1 cellular context compared by ENCODE assay signal in the genomic region with DNA sequence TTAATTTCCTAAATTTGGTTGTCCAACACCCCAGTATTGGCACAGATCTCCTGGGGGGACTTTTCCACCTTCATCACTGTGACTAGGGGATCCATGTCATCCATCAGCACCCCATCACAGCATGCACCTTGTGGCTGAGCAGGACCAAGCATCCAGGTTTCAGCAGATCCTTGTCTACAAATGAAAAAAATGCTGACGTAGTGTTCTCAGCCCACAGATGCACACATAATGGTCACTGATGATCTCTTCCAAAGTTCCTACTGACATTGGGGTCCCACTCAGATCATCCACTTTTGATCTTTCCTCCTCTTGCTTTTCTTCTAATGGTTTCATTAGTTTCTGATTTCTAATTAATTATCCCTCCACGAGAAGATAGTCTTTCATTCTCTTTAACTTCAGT.
A peak's percentile ranks its signal among the peaks of the same experiment; 100 is the strongest.
TF ChIP-seq lines count a peak whose summit lies in the region.

No MANE protein-coding gene starts in this region.

TF ChIP-seq in HepG2, 621 proteins besides CTCF, POLR2A, EP300 and RAD21 (continued from another document):
- TF ChIP-seq, protein P1, sequence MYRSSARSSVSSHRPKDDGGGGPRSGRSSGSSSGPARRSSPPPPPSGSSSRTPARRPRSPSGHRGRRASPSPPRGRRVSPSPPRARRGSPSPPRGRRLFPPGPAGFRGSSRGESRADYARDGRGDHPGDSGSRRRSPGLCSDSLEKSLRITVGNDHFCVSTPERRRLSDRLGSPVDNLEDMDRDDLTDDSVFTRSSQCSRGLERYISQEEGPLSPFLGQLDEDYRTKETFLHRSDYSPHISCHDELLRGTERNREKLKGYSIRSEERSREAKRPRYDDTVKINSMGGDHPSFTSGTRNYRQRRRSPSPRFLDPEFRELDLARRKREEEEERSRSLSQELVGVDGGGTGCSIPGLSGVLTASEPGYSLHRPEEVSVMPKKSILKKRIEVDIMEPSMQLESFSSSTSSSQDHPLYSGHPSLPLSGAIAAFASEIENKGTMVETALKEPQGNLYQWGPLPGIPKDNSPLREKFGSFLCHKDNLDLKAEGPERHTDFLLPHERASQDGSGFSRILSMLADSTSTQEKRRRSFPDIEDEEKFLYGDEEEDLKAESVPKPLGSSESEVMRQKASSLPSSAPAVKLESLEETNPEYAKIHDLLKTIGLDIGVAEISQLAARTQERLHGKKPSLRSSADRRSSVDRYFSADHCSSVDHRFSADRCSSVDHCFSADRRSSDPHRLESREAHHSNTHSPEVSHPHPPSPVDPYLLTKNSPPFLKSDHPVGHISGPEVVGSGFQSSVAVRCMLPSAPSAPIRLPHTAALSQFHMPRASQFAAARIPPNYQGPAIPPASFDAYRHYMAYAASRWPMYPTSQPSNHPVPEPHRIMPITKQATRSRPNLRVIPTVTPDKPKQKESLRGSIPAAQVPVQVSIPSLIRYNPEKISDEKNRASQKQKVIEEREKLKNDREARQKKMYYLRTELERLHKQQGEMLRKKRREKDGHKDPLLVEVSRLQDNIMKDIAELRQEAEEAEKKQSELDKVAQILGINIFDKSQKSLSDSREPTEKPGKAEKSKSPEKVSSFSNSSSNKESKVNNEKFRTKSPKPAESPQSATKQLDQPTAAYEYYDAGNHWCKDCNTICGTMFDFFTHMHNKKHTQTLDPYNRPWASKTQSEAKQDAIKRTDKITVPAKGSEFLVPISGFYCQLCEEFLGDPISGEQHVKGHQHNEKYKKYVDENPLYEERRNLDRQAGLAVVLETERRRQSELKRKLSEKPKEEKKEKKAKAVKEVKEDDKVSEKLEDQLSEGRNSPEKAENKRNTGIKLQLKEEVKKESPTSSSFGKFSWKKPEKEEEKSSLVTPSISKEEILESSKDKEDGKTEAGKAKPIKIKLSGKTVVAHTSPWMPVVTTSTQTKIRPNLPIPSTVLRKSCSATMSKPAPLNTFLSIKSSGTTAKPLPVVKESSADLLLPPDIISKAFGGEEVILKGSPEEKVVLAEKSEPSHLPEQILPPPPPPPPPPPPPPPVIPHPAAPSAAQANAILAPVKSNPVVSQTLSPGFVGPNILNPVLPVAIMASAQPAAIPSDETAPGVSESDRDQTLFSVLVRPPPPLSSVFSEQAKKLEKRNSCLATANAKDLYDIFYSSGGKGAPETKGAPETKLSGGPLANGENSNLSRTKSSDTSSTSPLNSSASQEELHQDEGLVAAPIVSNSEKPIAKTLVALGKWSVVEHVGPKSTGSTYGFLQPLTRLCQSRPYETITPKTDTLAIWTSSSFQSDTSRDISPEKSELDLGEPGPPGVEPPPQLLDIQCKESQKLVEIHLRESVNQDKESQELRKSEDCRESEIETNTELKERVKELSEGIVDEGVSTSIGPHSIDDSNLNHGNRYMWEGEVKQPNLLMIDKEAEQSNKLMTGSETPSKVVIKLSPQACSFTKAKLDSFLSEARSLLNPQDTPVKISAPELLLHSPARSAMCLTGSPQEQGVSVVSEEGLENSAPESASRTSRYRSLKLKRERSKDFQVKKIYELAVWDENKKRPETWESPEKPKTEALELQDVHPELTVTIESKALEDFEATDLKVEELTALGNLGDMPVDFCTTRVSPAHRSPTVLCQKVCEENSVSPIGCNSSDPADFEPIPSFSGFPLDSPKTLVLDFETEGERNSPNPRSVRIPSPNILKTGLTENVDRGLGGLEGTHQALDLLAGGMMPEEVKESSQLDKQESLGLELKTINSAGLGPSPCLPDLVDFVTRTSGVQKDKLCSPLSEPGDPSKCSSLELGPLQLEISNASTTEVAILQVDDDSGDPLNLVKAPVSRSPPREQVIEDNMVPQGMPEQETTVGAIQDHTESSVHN (CRISPR knock-in tag; IDR thresholded peaks at IDR 0.05) = no peak
- TF ChIP-seq MAFG (CRISPR knock-in tag; IDR thresholded peaks at IDR 0.05) (no peak), ZNF788 (CRISPR knock-in tag; IDR thresholded peaks at IDR 0.05; ENCODE audit: borderline replicate concordance) (no peak), MAFK (conservative IDR thresholded peaks at IDR 0.05 in 1 of 2, IDR thresholded peaks at IDR 0.05 in 1 of 2; ENCODE audit: low read length in 2 of 2) (peak; percentile 86 to 93), ZNF343 (CRISPR knock-in tag; IDR thresholded peaks at IDR 0.05) (no peak), ZSCAN20 (CRISPR knock-in tag; IDR thresholded peaks at IDR 0.05; ENCODE audit: borderline replicate concordance) (no peak)
